2 cellular contexts compared by ENCODE assay signal in genomic region chr11:118082880-118083543, GRCh38.
TF ChIP-seq lines count a peak whose summit lies in the region.

No MANE protein-coding gene starts in this region.

TF ChIP-seq in K562, 482 proteins besides CTCF, POLR2A, EP300 and RAD21 (continues in another document):
- TF ChIP-seq HMG20A (CRISPR knock-in tag; conservative IDR thresholded peaks at IDR 0.05) (no peak), SIN3B (IDR thresholded peaks at IDR 0.05; ENCODE audit: low read depth) (no peak), RFX5 (IDR thresholded peaks at IDR 0.05; ENCODE audit: low read depth, low read length) (no peak), THAP7 (CRISPR knock-in tag; IDR thresholded peaks at IDR 0.05) (no peak), IRF9 (tag; IDR thresholded peaks at IDR 0.05) (no peak), ZBTB7A (IDR thresholded peaks at IDR 0.05; ENCODE audit: borderline replicate concordance, control insufficient read depth, low read depth, low read length) (peak; percentile 44; the same call in 1 of the 2 replicates), POLR2B (IDR thresholded peaks at IDR 0.05; ENCODE audit: low read depth, partially characterized antibody) (no peak), FOS (IDR thresholded peaks at IDR 0.05; ENCODE audit: extremely low read depth, insufficient read length) (no peak), MTA1 (IDR thresholded peaks at IDR 0.05; ENCODE audit: borderline replicate concordance) (no peak), PHF8 (IDR thresholded peaks at IDR 0.05; ENCODE audit: borderline replicate concordance, low read length) (no peak), SMARCE1 (IDR thresholded peaks at IDR 0.05) (0 out of 2 replicates have a peak, but pooled peaks have one; percentile 21), SMARCB1 (IDR thresholded peaks at IDR 0.05; ENCODE audit: insufficient read length, low read depth) (no peak), L3MBTL2 (IDR thresholded peaks at IDR 0.05) (peak; percentile 43; the same call in 1 of the 2 replicates), HOMEZ (CRISPR knock-in tag; IDR thresholded peaks at IDR 0.05) (no peak), GATAD2B (IDR thresholded peaks at IDR 0.05; ENCODE audit: borderline replicate concordance) (no peak), NRF1 (conservative IDR thresholded peaks at IDR 0.05 in 1 of 2, IDR thresholded peaks at IDR 0.05 in 1 of 2) (peak; percentile 39 to 44; a peak in 3 of 4 replicates), MBD2 (IDR thresholded peaks at IDR 0.05; ENCODE audit: borderline replicate concordance, low read depth) (no peak), NR2C1 (IDR thresholded peaks at IDR 0.05) (no peak), NR2C1 (tag; IDR thresholded peaks at IDR 0.05) (peak; percentile 40), MEIS2 (IDR thresholded peaks at IDR 0.05; ENCODE audit: partially characterized antibody) (no peak), CGGBP1 (CRISPR knock-in tag; IDR thresholded peaks at IDR 0.05) (no peak), HDAC3 (IDR thresholded peaks at IDR 0.05; ENCODE audit: borderline replicate concordance, partially characterized antibody) (no peak), GATA2 (CRISPR knock-in tag; IDR thresholded peaks at IDR 0.05) (no peak), TRIM25 (IDR thresholded peaks at IDR 0.05; ENCODE audit: borderline replicate concordance) (no peak), ZFX (CRISPR knock-in tag; IDR thresholded peaks at IDR 0.05) (no peak), ZNF280A (IDR thresholded peaks at IDR 0.05; ENCODE audit: low read depth, partially characterized antibody) (no peak)

TF ChIP-seq in HEK293T, 16 proteins besides CTCF, POLR2A, EP300 and RAD21:
- TF ChIP-seq HDGF (IDR thresholded peaks at IDR 0.05; ENCODE audit: borderline replicate concordance) (no peak), ZNF384 (IDR thresholded peaks at IDR 0.05) (no peak), TARDBP (IDR thresholded peaks at IDR 0.05) (no peak), FOXA1 (IDR thresholded peaks at IDR 0.05) (no peak), FOXK2 (IDR thresholded peaks at IDR 0.05) (no peak), ELF4 (IDR thresholded peaks at IDR 0.05) (no peak), SP1 (IDR thresholded peaks at IDR 0.05) (no peak), FOXM1 (IDR thresholded peaks at IDR 0.05; ENCODE audit: borderline replicate concordance) (no peak)
